In the genomic region with DNA sequence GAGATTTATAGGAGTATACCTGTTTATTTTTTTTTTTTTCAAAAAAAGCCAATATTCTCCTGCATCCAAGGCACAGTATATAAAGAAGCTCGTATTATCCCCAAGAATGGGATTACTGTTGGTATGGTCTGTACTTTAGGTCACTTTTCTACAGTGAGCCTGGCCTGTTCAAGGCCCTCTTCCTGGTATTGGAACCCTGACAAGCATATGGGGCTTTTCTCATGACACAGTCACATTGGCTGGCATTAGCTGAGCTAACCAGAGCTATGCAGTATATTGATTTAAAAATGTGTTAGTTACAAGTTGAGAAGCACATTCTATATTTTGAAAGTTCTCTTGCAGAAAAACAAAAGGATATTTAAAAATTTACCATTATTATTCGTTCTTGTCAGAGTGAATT, we compare ENCODE assay signal across 37 cellular contexts. TPM values are rescaled to one million over a fixed set of nuclear protein-coding genes. Genes with fewer than 3 reads are reported as not detected.
"Had no signal": no experiment of that assay in that cellular context is flagged by ENCODE, and none has a peak within 500 bp of the region (broad histone marks: within the 10 kb centered on the region; RNA-seq: fewer than 3 reads in every experiment).

No MANE protein-coding gene starts in this region.

- H3K27ac ChIP-seq: KMS-11 had no signal

- DNase-seq: Karpas-422, Kasumi-1, KG1, MG63, MM.1S, MV-4-11, NCI-H1048, NCI-H1092, NCI-H1092 treated with DMSO at 0.1 percent for 48 hours, NCI-H1105, NCI-H1105 treated with DMSO at 0.1 percent for 48 hours, NCI-H1417, NCI-H1417 treated with DMSO at 0.1 percent for 48 hours, NCI-H1436, NCI-H1436 treated with DMSO at 0.1 percent for 48 hours, NCI-H146, NCI-H1694, NCI-H1694 treated with DMSO at 0.1 percent for 48 hours, NCI-H187, NCI-H187 treated with DMSO at 0.1 percent for 48 hours, NCI-H1930, NCI-H2029, NCI-H2029 treated with DMSO at 0.1 percent for 48 hours, NCI-H2081, NCI-H2081 treated with DMSO at 0.1 percent for 48 hours, NCI-H2107, NCI-H2171, NCI-H2171 treated with DMSO at 0.1 percent for 48 hours, NCI-H2227 treated with DMSO at 0.1 percent for 48 hours, NCI-H226, NCI-H345, NCI-H446, NCI-H446 treated with DMSO at 0.1 percent for 48 hours had no signal

- H3K4me3 ChIP-seq: MG63 had no signal

- H3K36me3 ChIP-seq: MG63 had no signal

- H3K27me3 ChIP-seq: MG63 had no signal

RNA-seq across cellular contexts. Expression of a gene that starts 48.0 kb away (rescaled TPM):
- total RNA-seq: LHCN-M2, MCF 10A, NCI-H460 had no signal
